Comparison of ENCODE assay signal across 25 cellular contexts in genomic region chr19:13187419-13187818, GRCh38. TPM values are rescaled to one million over a fixed set of nuclear protein-coding genes. Genes with fewer than 3 reads are reported as not detected.
DNase-seq lines count a peak whose midpoint lies in the region; ATAC-seq and TF ChIP-seq lines count a peak whose summit lies in the region.
"Had no signal": no experiment of that assay in that cellular context is flagged by ENCODE, and none has a peak within 500 bp of the region (broad histone marks: within the 10 kb centered on the region; RNA-seq: fewer than 3 reads in every experiment).

No MANE protein-coding gene starts in this region.

- CTCF ChIA-PET in activated CD4-positive, alpha-beta T cell treated with anti-CD3 and anti-CD28 coated beads for 36 hours (lab: Charles Lee): interaction anchor here (0.6 kb wide), 1 partner anchor 231 kb away, joined by 3 read pairs; no protein-coding TSS in a partner anchor

- H3K4me1 ChIP-seq in ascending aorta: no peaks in the 10 kb centered on the region
- H3K4me1 ChIP-seq: prostate gland, thyroid gland, uterus had no signal

- H3K36me3 Mint-ChIP-seq in activated CD4-positive, alpha-beta T cell treated with anti-CD3 and anti-CD28 coated beads for 36 hours (ENCODE audit: low read depth): no peaks in the 10 kb centered on the region
- H3K36me3 Mint-ChIP-seq in activated naive CD8-positive, alpha-beta T cell treated with anti-CD3 and anti-CD28 coated beads, Interleukin-2, amount 10 ng/mL, durations not matched to agents 7 days and 5 days: peaks cover 2% of the 10 kb centered on the region
- H3K36me3 Mint-ChIP-seq in activated naive CD8-positive, alpha-beta T cell treated with anti-CD3 and anti-CD28 coated beads for 36 hours: no peaks in the 10 kb centered on the region
- H3K36me3 Mint-ChIP-seq in activated T-helper 2 cell treated with anti-CD3 and anti-CD28 coated beads, Interferon-gamma antibody, Interleukin-2, Interleukin-4, amounts not matched to agents 10 μg/mL and 5 μg/mL and 100 μg/mL, durations not matched to agents 14 hours and 24 hours and 36 hours (ENCODE audit: low read depth): no peaks in the 10 kb centered on the region
- H3K36me3 Mint-ChIP-seq in stimulated activated effector memory CD8-positive, alpha-beta T cell treated with anti-CD3 and anti-CD28 coated beads, Interleukin-12 subunit alpha, Interleukin-12 subunit beta, amount 100 ng/mL, for 72 hours: no peaks in the 10 kb centered on the region
- H3K36me3 Mint-ChIP-seq: CD8-positive, alpha-beta T cell had no signal

- DNase-seq in activated CD4-positive, alpha-beta T cell treated with anti-CD3 and anti-CD28 coated beads for 36 hours: no peak
- DNase-seq in activated CD4-positive, alpha-beta T cell treated with anti-CD3 and anti-CD28 coated beads, Interleukin-2, amount 50 U/mL, for 1 hour: no peak
- no peak for DNase-seq in activated naive CD8-positive, alpha-beta T cell treated with anti-CD3 and anti-CD28 coated beads, Interleukin-2, amount 10 ng/mL, durations not matched to agents 7 days and 5 days
- DNase-seq in activated naive CD8-positive, alpha-beta T cell treated with anti-CD3 and anti-CD28 coated beads for 36 hours: no peak
- DNase-seq in activated T-helper 2 cell treated with anti-CD3 and anti-CD28 coated beads, Interferon-gamma antibody, Interleukin-2, Interleukin-4, amounts not matched to agents 10 μg/mL and 5 μg/mL and 100 μg/mL, durations not matched to agents 14 hours and 24 hours and 36 hours (ENCODE audit: low spot score): no peak
- DNase-seq in stimulated activated effector memory CD8-positive, alpha-beta T cell treated with anti-CD3 and anti-CD28 coated beads, Interleukin-12 subunit alpha, Interleukin-12 subunit beta, amount 100 ng/mL, for 72 hours (ENCODE audit: low spot score in 2 of 2): no peak
- DNase-seq in ascending aorta (ENCODE audit: low spot score in 2 of 2) (no peak), NCI-H1105 treated with DMSO at 0.1 percent for 48 hours (lab: John Stamatoyannopoulos, UW) (no peak)
- DNase-seq: CD8-positive, alpha-beta T cell; dermis blood vessel endothelial cell; EL; HFFc6; NCI-H1436; NCI-H2081 treated with DMSO at 0.1 percent for 48 hours; NCI-H226; NCI-H526 treated with DMSO at 0.1 percent for 48 hours; right lobe of liver; spleen; stimulated activated CD8-positive, alpha-beta memory T cell treated with anti-CD3 and anti-CD28 coated beads, Interleukin-4, amount 100 ng/mL, for 48 hours; SW 1271; thyroid gland; uterus had no signal

- H3K9me3 ChIP-seq in ascending aorta: no peaks in the 10 kb centered on the region
- H3K9me3 ChIP-seq: prostate gland, right lobe of liver, spleen, thyroid gland, uterus had no signal

- no peaks in the 10 kb centered on the region for H3K27me3 Mint-ChIP-seq in activated CD4-positive, alpha-beta T cell treated with anti-CD3 and anti-CD28 coated beads for 36 hours
- H3K27me3 Mint-ChIP-seq in activated naive CD8-positive, alpha-beta T cell treated with anti-CD3 and anti-CD28 coated beads, Interleukin-2, amount 10 ng/mL, durations not matched to agents 7 days and 5 days: no peaks in the 10 kb centered on the region
- no peaks in the 10 kb centered on the region for H3K27me3 Mint-ChIP-seq in activated naive CD8-positive, alpha-beta T cell treated with anti-CD3 and anti-CD28 coated beads for 36 hours
- H3K27me3 Mint-ChIP-seq in activated T-helper 2 cell treated with anti-CD3 and anti-CD28 coated beads, Interferon-gamma antibody, Interleukin-2, Interleukin-4, amounts not matched to agents 10 μg/mL and 5 μg/mL and 100 μg/mL, durations not matched to agents 14 hours and 24 hours and 36 hours (ENCODE audit: low read depth): no peaks in the 10 kb centered on the region

- no peaks in the 10 kb centered on the region for H3K36me3 ChIP-seq in ascending aorta
- H3K36me3 ChIP-seq: prostate gland, right lobe of liver, spleen, thyroid gland, uterus had no signal

- intact Hi-C loops in activated CD4-positive, alpha-beta T cell treated with anti-CD3 and anti-CD28 coated beads for 36 hours (cut with DNase I, micrococcal nuclease): no loop called here
- intact Hi-C loops in activated T-helper 2 cell treated with anti-CD3 and anti-CD28 coated beads, Interferon-gamma antibody, Interleukin-2, Interleukin-4, amounts not matched to agents 10 μg/mL and 5 μg/mL and 100 μg/mL, durations not matched to agents 14 hours and 24 hours and 36 hours (cut with micrococcal nuclease): no loop called here
- intact Hi-C loops in ascending aorta (cut with DNase I): no loop called here

- peak overlapping the region; percentile 70 for H3K27ac Mint-ChIP-seq in activated CD4-positive, alpha-beta T cell treated with anti-CD3 and anti-CD28 coated beads for 36 hours
- peak overlapping the region; percentile 86 for H3K27ac Mint-ChIP-seq in activated naive CD8-positive, alpha-beta T cell treated with anti-CD3 and anti-CD28 coated beads, Interleukin-2, amount 10 ng/mL, durations not matched to agents 7 days and 5 days
- no peak overlapping the region for H3K27ac Mint-ChIP-seq in activated naive CD8-positive, alpha-beta T cell treated with anti-CD3 and anti-CD28 coated beads for 36 hours
- peak overlapping the region; percentile 33 for H3K27ac Mint-ChIP-seq in activated T-helper 2 cell treated with anti-CD3 and anti-CD28 coated beads, Interferon-gamma antibody, Interleukin-2, Interleukin-4, amounts not matched to agents 10 μg/mL and 5 μg/mL and 100 μg/mL, durations not matched to agents 14 hours and 24 hours and 36 hours
- peak overlapping the region; percentile 72 for H3K27ac Mint-ChIP-seq in stimulated activated effector memory CD8-positive, alpha-beta T cell treated with anti-CD3 and anti-CD28 coated beads, Interleukin-12 subunit alpha, Interleukin-12 subunit beta, amount 100 ng/mL, for 72 hours
- H3K27ac Mint-ChIP-seq: CD8-positive, alpha-beta T cell; GM23338; HFFc6 had no signal

- no peaks in the 10 kb centered on the region for H3K27me3 ChIP-seq in ascending aorta
- H3K27me3 ChIP-seq: right lobe of liver, spleen, thyroid gland, uterus had no signal

- peaks cover 29% of the 10 kb centered on the region for H3K4me1 Mint-ChIP-seq in activated CD4-positive, alpha-beta T cell treated with anti-CD3 and anti-CD28 coated beads for 36 hours
- peaks cover 14% of the 10 kb centered on the region for H3K4me1 Mint-ChIP-seq in activated naive CD8-positive, alpha-beta T cell treated with anti-CD3 and anti-CD28 coated beads, Interleukin-2, amount 10 ng/mL, durations not matched to agents 7 days and 5 days
- H3K4me1 Mint-ChIP-seq in activated naive CD8-positive, alpha-beta T cell treated with anti-CD3 and anti-CD28 coated beads for 36 hours: peaks cover 17% of the 10 kb centered on the region
- peaks cover 14% of the 10 kb centered on the region for H3K4me1 Mint-ChIP-seq in activated T-helper 2 cell treated with anti-CD3 and anti-CD28 coated beads, Interferon-gamma antibody, Interleukin-2, Interleukin-4, amounts not matched to agents 10 μg/mL and 5 μg/mL and 100 μg/mL, durations not matched to agents 14 hours and 24 hours and 36 hours (ENCODE audit: low read depth)
- peaks cover 24% of the 10 kb centered on the region for H3K4me1 Mint-ChIP-seq in stimulated activated effector memory CD8-positive, alpha-beta T cell treated with anti-CD3 and anti-CD28 coated beads, Interleukin-12 subunit alpha, Interleukin-12 subunit beta, amount 100 ng/mL, for 72 hours

- no peaks in the 10 kb centered on the region for H3K9me3 Mint-ChIP-seq in activated CD4-positive, alpha-beta T cell treated with anti-CD3 and anti-CD28 coated beads for 36 hours (ENCODE audit: low read depth)
- H3K9me3 Mint-ChIP-seq in activated naive CD8-positive, alpha-beta T cell treated with anti-CD3 and anti-CD28 coated beads, Interleukin-2, amount 10 ng/mL, durations not matched to agents 7 days and 5 days: no peaks in the 10 kb centered on the region
- no peaks in the 10 kb centered on the region for H3K9me3 Mint-ChIP-seq in activated naive CD8-positive, alpha-beta T cell treated with anti-CD3 and anti-CD28 coated beads for 36 hours
- H3K9me3 Mint-ChIP-seq in activated T-helper 2 cell treated with anti-CD3 and anti-CD28 coated beads, Interferon-gamma antibody, Interleukin-2, Interleukin-4, amounts not matched to agents 10 μg/mL and 5 μg/mL and 100 μg/mL, durations not matched to agents 14 hours and 24 hours and 36 hours: no peaks in the 10 kb centered on the region
- H3K9me3 Mint-ChIP-seq in stimulated activated effector memory CD8-positive, alpha-beta T cell treated with anti-CD3 and anti-CD28 coated beads, Interleukin-12 subunit alpha, Interleukin-12 subunit beta, amount 100 ng/mL, for 72 hours: no peaks in the 10 kb centered on the region
- H3K9me3 Mint-ChIP-seq: CD8-positive, alpha-beta T cell; HFFc6 had no signal

- no peak overlapping the region for H3K4me3 Mint-ChIP-seq in activated CD4-positive, alpha-beta T cell treated with anti-CD3 and anti-CD28 coated beads for 36 hours
- H3K4me3 Mint-ChIP-seq in activated naive CD8-positive, alpha-beta T cell treated with anti-CD3 and anti-CD28 coated beads, Interleukin-2, amount 10 ng/mL, durations not matched to agents 7 days and 5 days: peak overlapping the region; percentile 42
- H3K4me3 Mint-ChIP-seq in activated naive CD8-positive, alpha-beta T cell treated with anti-CD3 and anti-CD28 coated beads for 36 hours: no peak overlapping the region
- H3K4me3 Mint-ChIP-seq in activated T-helper 2 cell treated with anti-CD3 and anti-CD28 coated beads, Interferon-gamma antibody, Interleukin-2, Interleukin-4, amounts not matched to agents 10 μg/mL and 5 μg/mL and 100 μg/mL, durations not matched to agents 14 hours and 24 hours and 36 hours (ENCODE audit: low read depth): no peak overlapping the region
- no peak overlapping the region for H3K4me3 Mint-ChIP-seq in stimulated activated effector memory CD8-positive, alpha-beta T cell treated with anti-CD3 and anti-CD28 coated beads, Interleukin-12 subunit alpha, Interleukin-12 subunit beta, amount 100 ng/mL, for 72 hours
- H3K4me3 Mint-ChIP-seq: CD8-positive, alpha-beta T cell; GM23338; HFFc6 had no signal

- POLR2A ChIA-PET in activated CD4-positive, alpha-beta T cell treated with anti-CD3 and anti-CD28 coated beads for 36 hours (lab: Charles Lee): interaction anchor here (0.7 to 0.9 kb wide), 2 partner anchors 16 to 179 kb away, joined by 3 to 5 read pairs; no protein-coding TSS in a partner anchor
- POLR2A ChIA-PET in activated naive CD8-positive, alpha-beta T cell treated with anti-CD3 and anti-CD28 coated beads, Interleukin-2, amount 10 ng/mL, durations not matched to agents 7 days and 5 days (lab: Charles Lee): interaction anchor here (0.9 kb wide), 1 partner anchor 32 kb away, joined by 6 read pairs; no protein-coding TSS in a partner anchor

- no peak overlapping the region for H3K27ac ChIP-seq in ascending aorta
- H3K27ac ChIP-seq: prostate gland, right lobe of liver, spleen, thyroid gland, uterus had no signal

- no peak for TF ChIP-seq CTCF in ascending aorta (IDR thresholded peaks at IDR 0.05)

- no peak for ATAC-seq in activated CD4-positive, alpha-beta T cell treated with anti-CD3 and anti-CD28 coated beads for 36 hours
- no peak for ATAC-seq in activated naive CD8-positive, alpha-beta T cell treated with anti-CD3 and anti-CD28 coated beads, Interleukin-2, amount 10 ng/mL, durations not matched to agents 7 days and 5 days (ENCODE audit: low read depth)
- no peak for ATAC-seq in stimulated activated effector memory CD8-positive, alpha-beta T cell treated with anti-CD3 and anti-CD28 coated beads, Interleukin-12 subunit alpha, Interleukin-12 subunit beta, amount 100 ng/mL, for 72 hours
- ATAC-seq: CD8-positive, alpha-beta T cell; esophagus mucosa; GM23338; right lobe of liver had no signal

- no peak overlapping the region for H3K4me3 ChIP-seq in ascending aorta
- H3K4me3 ChIP-seq: GM23338, prostate gland, right lobe of liver, spleen, thyroid gland, uterus had no signal

RNA-seq across cellular contexts. Expression of gene IER2, which starts 37.2 kb away (rescaled TPM):
- total RNA-seq in activated CD4-positive, alpha-beta T cell treated with anti-CD3 and anti-CD28 coated beads for 36 hours: 100 to 1,000 TPM; 109 to 118 TPM
- total RNA-seq in activated naive CD8-positive, alpha-beta T cell treated with anti-CD3 and anti-CD28 coated beads, Interleukin-2, amount 10 ng/mL, durations not matched to agents 7 days and 5 days: 100 to 1,000 TPM; 167 to 178 TPM
- total RNA-seq in activated naive CD8-positive, alpha-beta T cell treated with anti-CD3 and anti-CD28 coated beads for 36 hours: 100 to 1,000 TPM; 128 to 132 TPM
- total RNA-seq in activated T-helper 2 cell treated with anti-CD3 and anti-CD28 coated beads, Interferon-gamma antibody, Interleukin-2, Interleukin-4, amounts not matched to agents 10 μg/mL and 5 μg/mL and 100 μg/mL, durations not matched to agents 14 hours and 24 hours and 36 hours: 140 and 143 TPM in 2 replicates
- total RNA-seq in ascending aorta: 907 TPM

RNA-seq across cellular contexts. Expression of gene STX10, which starts 37.2 kb away (rescaled TPM):
- total RNA-seq in activated CD4-positive, alpha-beta T cell treated with anti-CD3 and anti-CD28 coated beads for 36 hours: 10 to 100 TPM; 64.8 to 71.4 TPM
- total RNA-seq in activated naive CD8-positive, alpha-beta T cell treated with anti-CD3 and anti-CD28 coated beads, Interleukin-2, amount 10 ng/mL, durations not matched to agents 7 days and 5 days: 10 to 100 TPM; 67.1 to 69.9 TPM
- 10 to 100 TPM; 53.3 to 55.0 TPM for total RNA-seq in activated naive CD8-positive, alpha-beta T cell treated with anti-CD3 and anti-CD28 coated beads for 36 hours
- total RNA-seq in activated T-helper 2 cell treated with anti-CD3 and anti-CD28 coated beads, Interferon-gamma antibody, Interleukin-2, Interleukin-4, amounts not matched to agents 10 μg/mL and 5 μg/mL and 100 μg/mL, durations not matched to agents 14 hours and 24 hours and 36 hours: 68.9 and 69.1 TPM in 2 replicates
- 31.6 TPM for total RNA-seq in ascending aorta
